Comparison of ENCODE assay signal across 13 cellular contexts in the genomic region with DNA sequence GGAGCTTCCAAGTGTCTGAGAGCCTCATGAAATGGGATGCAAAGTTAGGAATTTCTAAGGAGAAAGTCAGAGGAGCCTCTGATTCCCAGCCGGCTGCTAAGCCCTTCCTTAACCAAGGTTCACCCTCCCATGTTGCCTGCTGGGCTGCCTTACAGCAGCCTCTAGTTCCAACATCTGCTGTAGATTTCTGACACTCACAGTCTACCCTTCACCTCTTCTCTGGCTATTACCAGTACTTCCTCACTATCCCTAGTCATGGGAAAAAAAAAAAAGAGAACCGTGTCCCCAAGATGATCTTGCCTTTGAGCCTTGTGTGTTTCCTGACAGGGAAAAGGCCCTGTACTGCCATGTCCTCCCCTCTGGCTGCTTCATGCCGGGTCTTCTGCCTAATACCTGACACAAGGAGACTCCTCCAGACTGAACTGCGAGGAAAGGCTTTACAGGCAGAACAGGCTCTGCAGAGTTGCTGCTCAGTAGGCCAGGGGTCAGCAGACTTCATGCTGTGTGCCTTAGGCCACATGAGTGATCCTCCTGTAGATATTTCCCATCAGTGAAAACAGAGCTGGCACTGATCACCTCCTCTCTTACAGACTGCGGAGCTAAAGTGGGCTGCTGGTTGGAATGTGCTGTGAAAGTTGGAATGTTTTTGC. TPM values are rescaled to one million over a fixed set of nuclear protein-coding genes. Genes with fewer than 3 reads are reported as not detected.
DNase-seq lines count a peak whose midpoint lies in the region; ATAC-seq and TF ChIP-seq lines count a peak whose summit lies in the region.
"Had no signal": no experiment of that assay in that cellular context is flagged by ENCODE, and none has a peak within 500 bp of the region (broad histone marks: within the 10 kb centered on the region; RNA-seq: fewer than 3 reads in every experiment).

No MANE protein-coding gene starts in this region.

- intact Hi-C loops in left ventricle myocardium inferior (cut with micrococcal nuclease) (no loop called here), left ventricle myocardium superior (cut with micrococcal nuclease) (no loop called here)

- in situ Hi-C loops in SK-MEL-5 (cut with HindIII; ENCODE audit: low pct_unique_long_range_greater_than_20kb, low sequenced_read_pairs) (no loop called here), G401 (cut with HindIII; ENCODE audit: low sequenced_read_pairs) (no loop called here)

- H3K9me3 ChIP-seq in left ventricle myocardium inferior (replicated peaks) (no peaks in the 10 kb centered on the region), upper lobe of left lung (no peaks in the 10 kb centered on the region)

- WGBS in upper lobe of left lung, 2 donors: 58 to 59% methylated on average over 4 to 5 of the region's 5 CpGs

- DNase-seq in left ventricle myocardium inferior (no peak), left ventricle myocardium superior (no peak), SK-MEL-5 (ENCODE audit: low read depth, low spot score) (peak; percentile 52), fibroblast of gingiva (ENCODE audit: low read depth) (peak; percentile 4), upper lobe of left lung (no peak), G401 (ENCODE audit: low spot score) (no peak)
- DNase-seq: activated CD4-positive, alpha-beta T cell treated with anti-CD3 and anti-CD28 coated beads, Interleukin-2, amount 50 U/mL, for 48 hours; anterior cingulate cortex; HFFc6; hypothalamus; NCI-H510A treated with DMSO at 0.1 percent for 48 hours had no signal

- ATAC-seq in left ventricle myocardium superior (no peak), upper lobe of left lung (ENCODE audit: low FRiP score in 2 of 2) (peak; percentile 38 to 68), HG02678 (IDR thresholded peaks at IDR 0.05; ENCODE audit: unreplicated experiment) (no peak), GM21447 (IDR thresholded peaks at IDR 0.05; ENCODE audit: unreplicated experiment) (no peak)

- H3K27me3 ChIP-seq in left ventricle myocardium inferior (ENCODE audit: low read depth): no peaks in the 10 kb centered on the region
- H3K27me3 ChIP-seq in upper lobe of left lung: no peaks in the 10 kb centered on the region

- H3K4me3 ChIP-seq in left ventricle myocardium inferior: no peak overlapping the region
- H3K4me3 ChIP-seq in upper lobe of left lung: no peak overlapping the region

- H3K36me3 ChIP-seq in left ventricle myocardium inferior (no peaks in the 10 kb centered on the region), upper lobe of left lung (no peaks in the 10 kb centered on the region)

- H3K27ac ChIP-seq in left ventricle myocardium inferior (replicated peaks) (peak overlapping the region; percentile 7), upper lobe of left lung (peak overlapping the region; percentile 23 to 64 (median 50))

- TF ChIP-seq POLR2A in upper lobe of left lung (IDR thresholded peaks at IDR 0.05): no peak

- TF ChIP-seq EP300 in upper lobe of left lung (IDR thresholded peaks at IDR 0.05): no peak

- H3K4me1 ChIP-seq in left ventricle myocardium inferior: peaks cover 40% of the 10 kb centered on the region
- peaks cover 30 to 69% (median 45%) of the 10 kb centered on the region in 4 donors for H3K4me1 ChIP-seq in upper lobe of left lung

- TF ChIP-seq CTCF in left ventricle myocardium inferior (IDR thresholded peaks at IDR 0.05; ENCODE audit: borderline replicate concordance) (no peak), upper lobe of left lung (IDR thresholded peaks at IDR 0.05) (no peak)

RNA-seq across cellular contexts. Expression of a gene that starts 46.8 kb away (rescaled TPM):
- total RNA-seq in left ventricle myocardium inferior (18.4 TPM), left ventricle myocardium superior (15.9 TPM), upper lobe of left lung (100 to 1,000 TPM in 1 of 6 donors, 10 to 100 TPM in 5; 54.0 to 102 (median 76.6) TPM)
- 51.8 and 58.6 TPM in 2 replicates for total RNA-seq in SK-MEL-5 (2014; rRNA removed; shearing (Covaris generic))
- polyA plus RNA-seq in SK-MEL-5 (2015; cell fraction: cytosol; rRNA removed): 33.5 and 44.5 TPM in 2 replicates
- polyA plus RNA-seq in SK-MEL-5 (2015; cell fraction: nucleus; rRNA removed): 17.9 and 33.6 TPM in 2 replicates
- total RNA-seq in G401 (2014; rRNA removed; shearing (Covaris generic)): not detected in 2 replicates

Comparison
In these comparisons a context has a peak if more than half of its experiments do, and no peak if none do; other contexts are left out.
1. DNase-seq: peak in SK-MEL-5 (single experiment) and fibroblast of gingiva (single experiment); none in left ventricle myocardium inferior (single experiment), left ventricle myocardium superior (single experiment), upper lobe of left lung (0 of 2) and G401 (single experiment).
2. ATAC-seq: peak in upper lobe of left lung (2 of 2); none in left ventricle myocardium superior (single experiment), HG02678 (single experiment) and GM21447 (single experiment).
3. RNA of a gene that starts 46.8 kb away (total RNA-seq): 54.0 to 102 TPM in upper lobe of left lung, 51.8 to 58.6 TPM in SK-MEL-5, 18.4 TPM in left ventricle myocardium inferior (single experiment) and 15.9 TPM in left ventricle myocardium superior (single experiment); not detected in G401; every median in the first group is over 10 times any median in the second.